2 cellular contexts compared by ENCODE assay signal in the genomic region with DNA sequence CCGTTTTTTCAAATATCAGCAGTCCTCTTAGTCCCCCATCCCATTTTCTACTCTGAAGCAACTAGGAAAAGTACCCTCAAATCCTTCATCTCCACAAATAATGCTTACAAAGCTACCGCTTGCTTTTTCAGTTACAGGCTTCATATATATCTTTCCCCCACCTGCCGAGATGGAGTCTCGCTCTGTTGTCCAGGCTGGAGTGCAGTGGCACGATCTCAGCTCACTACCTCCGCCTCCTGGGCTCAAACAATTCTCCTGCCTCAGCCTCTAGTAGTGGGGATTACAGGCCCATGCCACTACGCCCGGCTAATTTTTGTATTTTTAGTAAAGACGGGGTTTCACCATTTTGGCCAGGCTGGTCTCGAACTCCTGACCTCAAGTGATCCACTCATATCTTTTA.
A peak's percentile ranks its signal among the peaks of the same experiment; 100 is the strongest.
TF ChIP-seq lines count a peak whose summit lies in the region.

No MANE protein-coding gene starts in this region.

TF ChIP-seq in WTC11, 78 proteins besides CTCF, POLR2A, EP300 and RAD21:
- peak; percentile 90 for TF ChIP-seq ZNF121 (CRISPR knock-in tag; IDR thresholded peaks at IDR 0.05)

TF ChIP-seq in K562, 482 proteins besides CTCF, POLR2A, EP300 and RAD21:
- TF ChIP-seq ZNF121 (CRISPR knock-in tag; conservative IDR thresholded peaks at IDR 0.05) (peak; percentile 69), CC2D1A (IDR thresholded peaks at IDR 0.05) (peak; percentile 17; the same call in 1 of the 2 replicates)
